20 cellular contexts compared by ENCODE assay signal in genomic region chr19:13622727-13623126, GRCh38.
A peak's percentile ranks its signal among the peaks of the same experiment; 100 is the strongest.
DNase-seq lines count a peak whose midpoint lies in the region; ATAC-seq and TF ChIP-seq lines count a peak whose summit lies in the region.
"Had no signal": no experiment of that assay in that cellular context is flagged by ENCODE, and none has a peak within 500 bp of the region (broad histone marks: within the 10 kb centered on the region; RNA-seq: fewer than 3 reads in every experiment).

No MANE protein-coding gene starts in this region.

- ATAC-seq in RWPE2 (ENCODE audit: low read depth) (no peak), GM21619 (IDR thresholded peaks at IDR 0.05; ENCODE audit: unreplicated experiment) (no peak)
- no peak for ATAC-seq in activated CD8-positive, alpha-beta T cell treated with anti-CD3 and anti-CD28 coated beads for 36 hours
- ATAC-seq: activated naive CD8-positive, alpha-beta T cell treated with anti-CD3 and anti-CD28 coated beads, Interleukin-2, amount 50 U/mL, for 24 hours; heart left ventricle; HepG2; Right ventricle myocardium inferior had no signal

- peaks cover 38% of the 10 kb centered on the region for H3K27me3 Mint-ChIP-seq in activated CD8-positive, alpha-beta T cell treated with anti-CD3 and anti-CD28 coated beads for 36 hours

- no peak for TF ChIP-seq CTCF in RWPE2 (IDR thresholded peaks at IDR 0.05; ENCODE audit: poor library complexity, severe bottlenecking)
- TF ChIP-seq CTCF in activated CD8-positive, alpha-beta T cell treated with anti-CD3 and anti-CD28 coated beads for 36 hours (IDR thresholded peaks at IDR 0.05), result no peak

- no peaks in the 10 kb centered on the region for H3K36me3 Mint-ChIP-seq in activated CD8-positive, alpha-beta T cell treated with anti-CD3 and anti-CD28 coated beads for 36 hours (ENCODE audit: low read depth)

- CTCF ChIA-PET in activated CD8-positive, alpha-beta T cell treated with anti-CD3 and anti-CD28 coated beads for 36 hours (lab: Charles Lee), result no interaction called here

- DNase-seq in DMS79 treated with DMSO at 0.1 percent for 48 hours (lab: John Stamatoyannopoulos, UW) (peak; percentile 42), DMS79 (lab: John Stamatoyannopoulos, UW) (no peak), NCI-H1092 (lab: John Stamatoyannopoulos, UW) (peak; percentile 55), RWPE2 (ENCODE audit: low spot score) (peak; percentile 9), mesenteric fat pad (ENCODE audit: low spot score) (peak; percentile 33), ecto neural progenitor cell (ENCODE audit: low spot score) (no peak)
- DNase-seq in activated CD8-positive, alpha-beta T cell treated with anti-CD3 and anti-CD28 coated beads for 36 hours, result no peak
- DNase-seq: activated CD4-positive, CD25-positive, alpha-beta regulatory T cell; activated CD8-positive, alpha-beta memory T cell treated with anti-CD3 and anti-CD28 coated beads for 24 hours; activated naive CD8-positive, alpha-beta T cell treated with anti-CD3 and anti-CD28 coated beads, Interleukin-2, amount 50 U/mL, for 24 hours; C1 segment of cervical spinal cord; dorsolateral prefrontal cortex; esophagus squamous epithelium; heart left ventricle; MG63; NCI-H2227 treated with DMSO at 0.1 percent for 48 hours had no signal

- intact Hi-C loops in activated CD8-positive, alpha-beta T cell treated with anti-CD3 and anti-CD28 coated beads for 36 hours (cut with micrococcal nuclease), result no loop called here

- POLR2A ChIA-PET in activated CD8-positive, alpha-beta T cell treated with anti-CD3 and anti-CD28 coated beads for 36 hours (lab: Charles Lee), result no interaction called here

- H3K27ac Mint-ChIP-seq in activated CD8-positive, alpha-beta T cell treated with anti-CD3 and anti-CD28 coated beads for 36 hours, result no peak overlapping the region
- H3K27ac Mint-ChIP-seq: activated naive CD8-positive, alpha-beta T cell treated with anti-CD3 and anti-CD28 coated beads, Interleukin-2, amount 50 U/mL, for 24 hours; stimulated activated naive CD8-positive, alpha-beta T cell treated with anti-CD3 and anti-CD28 coated beads, Interleukin-15, Interleukin-2, amounts not matched to agents 100 ng/mL and 50 ng/mL, for 24 hours had no signal

- no peaks in the 10 kb centered on the region for H3K27me3 ChIP-seq in RWPE2 (ENCODE audit: insufficient read depth, poor library complexity, severe bottlenecking)

- no peaks in the 10 kb centered on the region for H3K9me3 ChIP-seq in RWPE2 (ENCODE audit: severe bottlenecking)
- H3K9me3 ChIP-seq: esophagus squamous epithelium, heart left ventricle, MG63 had no signal

- H3K4me3 Mint-ChIP-seq in activated CD8-positive, alpha-beta T cell treated with anti-CD3 and anti-CD28 coated beads for 36 hours, result no peak overlapping the region
- H3K4me3 Mint-ChIP-seq: activated naive CD8-positive, alpha-beta T cell treated with anti-CD3 and anti-CD28 coated beads, Interleukin-2, amount 50 U/mL, for 24 hours; stimulated activated naive CD8-positive, alpha-beta T cell treated with anti-CD3 and anti-CD28 coated beads, Interleukin-15, Interleukin-2, amounts not matched to agents 100 ng/mL and 50 ng/mL, for 24 hours had no signal

- no peaks in the 10 kb centered on the region for H3K4me1 Mint-ChIP-seq in activated CD8-positive, alpha-beta T cell treated with anti-CD3 and anti-CD28 coated beads for 36 hours (ENCODE audit: low read depth)

- no peaks in the 10 kb centered on the region for H3K36me3 ChIP-seq in RWPE2 (ENCODE audit: low read depth)
- H3K36me3 ChIP-seq: esophagus squamous epithelium, heart left ventricle, MG63 had no signal

- H3K4me3 ChIP-seq in RWPE2 (ENCODE audit: severe bottlenecking), result no peak overlapping the region
- H3K4me3 ChIP-seq: esophagus squamous epithelium, heart left ventricle, MG63 had no signal

- no peaks in the 10 kb centered on the region for H3K9me3 Mint-ChIP-seq in activated CD8-positive, alpha-beta T cell treated with anti-CD3 and anti-CD28 coated beads for 36 hours
- H3K9me3 Mint-ChIP-seq: activated naive CD8-positive, alpha-beta T cell treated with anti-CD3 and anti-CD28 coated beads, Interleukin-2, amount 50 U/mL, for 24 hours; stimulated activated naive CD8-positive, alpha-beta T cell treated with anti-CD3 and anti-CD28 coated beads, Interleukin-15, Interleukin-2, amounts not matched to agents 100 ng/mL and 50 ng/mL, for 24 hours had no signal

- no peak overlapping the region for H3K27ac ChIP-seq in RWPE2 (ENCODE audit: poor library complexity, severe bottlenecking)
- H3K27ac ChIP-seq: esophagus squamous epithelium, heart left ventricle had no signal

- H3K4me1 ChIP-seq in RWPE2 (ENCODE audit: insufficient read depth, poor library complexity, severe bottlenecking), result peaks cover 6% of the 10 kb centered on the region
- H3K4me1 ChIP-seq: esophagus squamous epithelium, heart left ventricle had no signal

Comparison
In these comparisons a context has a peak if more than half of its experiments do, and no peak if none do; other contexts are left out.
1. DNase-seq: peak in DMS79 treated with DMSO at 0.1 percent for 48 hours (single experiment), NCI-H1092 (single experiment), RWPE2 (single experiment) and mesenteric fat pad (single experiment); none in DMS79 (single experiment), ecto neural progenitor cell (single experiment) and activated CD8-positive, alpha-beta T cell treated with anti-CD3 and anti-CD28 coated beads for 36 hours (single experiment).